20 cellular contexts compared by ENCODE assay signal in genomic region chr19:18867751-18868150, GRCh38. TPM values are rescaled to one million over a fixed set of nuclear protein-coding genes. Genes with fewer than 3 reads are reported as not detected.
DNase-seq lines count a peak whose midpoint lies in the region; ATAC-seq, FAIRE-seq and TF ChIP-seq lines count a peak whose summit lies in the region.
"Had no signal": no experiment of that assay in that cellular context is flagged by ENCODE, and none has a peak within 500 bp of the region (broad histone marks: within the 10 kb centered on the region; RNA-seq: fewer than 3 reads in every experiment).

No MANE protein-coding gene starts in this region.

- H3K36me3 ChIP-seq in Caco-2 (ENCODE audit: control insufficient read depth, insufficient read depth, low read length) (peaks cover 5% of the 10 kb centered on the region), PC-3 (ENCODE audit: low read depth, low read length) (peaks cover 28% of the 10 kb centered on the region), HepG2 (replicated peaks in 1 of 2; ENCODE audit: control insufficient read depth in 1 of 2, insufficient read depth in 2 of 2, low read length in 2 of 2) (peaks cover 26 to 48% of the 10 kb centered on the region in 2 experiments; a peak in 4 of 5 replicates)

- H3K9ac ChIP-seq in PC-3 (ENCODE audit: low read length) = no peak overlapping the region
- no peak overlapping the region for H3K9ac ChIP-seq in HepG2 (ENCODE audit: insufficient read depth, low read depth, low read length)
- H3K9ac ChIP-seq: BLaER1 treated with 17β-estradiol and CSF1 and Interleukin-3, amounts not matched to agents 10 nM and 100 nM had no signal

- BruUV-seq in Caco-2 (replicated peaks; lab: Mats Ljungman, UMichigan) = TSS peak; percentile 63
- BruUV-seq in PC-3 (replicated peaks; lab: Mats Ljungman, UMichigan) = TSS peak; percentile 52
- BruUV-seq in HepG2 (replicated peaks; lab: Mats Ljungman, UMichigan) = no TSS peak

- TF ChIP-seq CTCF in Caco-2 (IDR thresholded peaks at IDR 0.05; ENCODE audit: insufficient read depth in 1 of 2, low read depth in 1 of 2, low read length in 1 of 2, severe bottlenecking in 1 of 2, unreplicated experiment in 1 of 2) = no peak
- TF ChIP-seq CTCF in PC-3 (conservative IDR thresholded peaks at IDR 0.05; ENCODE audit: low read depth, low read length) = no peak
- no peak for TF ChIP-seq CTCF in HepG2 (CRISPR knock-in tag; IDR thresholded peaks at IDR 0.05)

- no peak overlapping the region for H3K4me3 Mint-ChIP-seq in Caco-2 (ENCODE audit: unreplicated experiment)
- H3K4me3 Mint-ChIP-seq: CD8-positive, alpha-beta memory T cell had no signal

- FAIRE-seq in HepG2 (lab: Jason Lieb, UNC) = no peak
- FAIRE-seq: A204.1, GM19239 had no signal

- H3K9me3 ChIP-seq in Caco-2 = no peaks in the 10 kb centered on the region
- no peaks in the 10 kb centered on the region for H3K9me3 ChIP-seq in PC-3 (ENCODE audit: low read length)
- no peaks in the 10 kb centered on the region for H3K9me3 ChIP-seq in HepG2 (ENCODE audit: low read length)
- H3K9me3 ChIP-seq: BLaER1 treated with 17β-estradiol and CSF1 and Interleukin-3, amounts not matched to agents 10 nM and 100 nM; HAP-1 had no signal

- H2AFZ ChIP-seq in PC-3 (ENCODE audit: low read length) = no peak overlapping the region
- H2AFZ ChIP-seq in HepG2 (ENCODE audit: low read length) = no peak overlapping the region

- no peak for TF ChIP-seq POLR2A in HepG2 (IDR thresholded peaks at IDR 0.05; ENCODE audit: insufficient read depth in 1 of 2, low read depth in 2 of 2, low read length in 2 of 2)

- in situ Hi-C loops in HepG2 (cut with HindIII; ENCODE audit: extremely low pct_ligation_motif_present, low pct_unique_long_range_greater_than_20kb) = no loop called here

- no peak for TF ChIP-seq RAD21 in HepG2 (CRISPR knock-in tag; IDR thresholded peaks at IDR 0.05)

- H4K20me1 ChIP-seq in PC-3 (ENCODE audit: low read length) = peaks cover 3% of the 10 kb centered on the region; the same call in 1 of the 2 replicates
- no peaks in the 10 kb centered on the region for H4K20me1 ChIP-seq in HepG2 (ENCODE audit: insufficient read depth, low read length)

- H3F3A ChIP-seq in PC-3 (ENCODE audit: low read length, unreplicated experiment) = no peaks in the 10 kb centered on the region

- H3K4me1 ChIP-seq in Caco-2 = peaks cover 12% of the 10 kb centered on the region
- H3K4me1 ChIP-seq in PC-3 (ENCODE audit: insufficient read depth, low read length) = no peaks in the 10 kb centered on the region
- peaks cover 19% of the 10 kb centered on the region for H3K4me1 ChIP-seq in HepG2 (ENCODE audit: insufficient read depth, low read length)
- H3K4me1 ChIP-seq: HAP-1 had no signal

- no peaks in the 10 kb centered on the region for H3K79me2 ChIP-seq in PC-3 (ENCODE audit: low read length)
- H3K79me2 ChIP-seq in HepG2 (ENCODE audit: insufficient read depth, low read length) = no peaks in the 10 kb centered on the region

- intact Hi-C loops in Caco-2 (cut with micrococcal nuclease; ENCODE audit: unreplicated experiment) = no loop called here
- intact Hi-C loops in PC-3 (cut with micrococcal nuclease) = no loop called here
- intact Hi-C loops in HepG2 (cut with micrococcal nuclease; ENCODE audit: unreplicated experiment) = no loop called here

- H3K27me3 Mint-ChIP-seq in Caco-2 (ENCODE audit: insufficient read depth, unreplicated experiment) = no peaks in the 10 kb centered on the region

- H3K27me3 ChIP-seq in Caco-2 (replicated peaks; ENCODE audit: control insufficient read depth, insufficient read depth, low read length) = no peaks in the 10 kb centered on the region
- no peaks in the 10 kb centered on the region for H3K27me3 ChIP-seq in PC-3 (ENCODE audit: low read length)
- no peaks in the 10 kb centered on the region for H3K27me3 ChIP-seq in HepG2 (ENCODE audit: control insufficient read depth in 1 of 2, insufficient read depth in 2 of 2, low read length in 2 of 2)

- over 99% methylated on average over 20 of the region's 23 CpGs for WGBS in HepG2 (ENCODE audit: low lambda C conversion rate)

- POLR2A ChIA-PET in Caco-2 (lab: Charles Lee) (no interaction called here), PC-3 (lab: Charles Lee; ENCODE audit: unreplicated experiment) (no interaction called here), HepG2 (lab: Yijun Ruan, JAX) (no interaction called here)

- peaks cover 7% of the 10 kb centered on the region for H3K4me1 Mint-ChIP-seq in Caco-2 (ENCODE audit: low read depth, unreplicated experiment)

- H3K27ac ChIP-seq in PC-3 (ENCODE audit: low read length) (no peak overlapping the region), caudate nucleus (ENCODE audit: low read depth, low read length) (peak overlapping the region; percentile 16), HepG2 (ENCODE audit: extremely low read length, insufficient read depth, low read length) (no peak overlapping the region)
- H3K27ac ChIP-seq: BLaER1 treated with 17β-estradiol and CSF1 and Interleukin-3, amounts not matched to agents 10 nM and 100 nM had no signal

- CTCF ChIA-PET in Caco-2 (lab: Charles Lee) = no interaction called here
- CTCF ChIA-PET in PC-3 (lab: Charles Lee) = no interaction called here
- CTCF ChIA-PET in HepG2 (lab: Yijun Ruan, JAX; ENCODE audit: low intra/inter-chr PET ratio, low total read pairs) = no interaction called here

- H3K9me2 ChIP-seq in PC-3 (replicated peaks; ENCODE audit: low read length) = no peaks in the 10 kb centered on the region

- DNase-seq in Caco-2 = no peak
- no peak for DNase-seq in PC-3
- peak in 1 of 61 donors; percentile 33 for DNase-seq in caudate nucleus (lab: John Stamatoyannopoulos, UW)
- no peak for DNase-seq in HepG2 (ENCODE audit: low spot score)
- DNase-seq: CD8-positive, alpha-beta memory T cell; KBM-7; NCI-H1436; NCI-H2029 treated with DMSO at 0.1 percent for 48 hours; NCI-H510A; NCI-H774; SHP77 had no signal

- ATAC-seq in PC-3 (no peak), HepG2 (no peak), GM19023 (IDR thresholded peaks at IDR 0.05; ENCODE audit: unreplicated experiment) (no peak), HG02840 (IDR thresholded peaks at IDR 0.05; ENCODE audit: low FRiP score, unreplicated experiment) (no peak), HG03571 (IDR thresholded peaks at IDR 0.05; ENCODE audit: unreplicated experiment) (no peak), HG02588 (IDR thresholded peaks at IDR 0.05; ENCODE audit: unreplicated experiment) (no peak)
- ATAC-seq: Panc1 had no signal

- peak overlapping the region; percentile 61 for H3K27ac Mint-ChIP-seq in Caco-2 (ENCODE audit: unreplicated experiment)

- TF ChIP-seq EP300 in HepG2 (IDR thresholded peaks at IDR 0.05; ENCODE audit: low read depth in 2 of 2, low read length in 2 of 2) (no peak), HepG2 (CRISPR knock-in tag; IDR thresholded peaks at IDR 0.05; ENCODE audit: borderline replicate concordance) (no peak)

- H3K4me2 ChIP-seq in PC-3 (ENCODE audit: low read length) = no peak overlapping the region
- H3K4me2 ChIP-seq in HepG2 (ENCODE audit: low read depth, low read length) = no peak overlapping the region
- H3K4me2 ChIP-seq: BLaER1 treated with 17β-estradiol and CSF1 and Interleukin-3, amounts not matched to agents 10 nM and 100 nM had no signal

- no peaks in the 10 kb centered on the region for H3K9me3 Mint-ChIP-seq in Caco-2 (ENCODE audit: unreplicated experiment)
- H3K9me3 Mint-ChIP-seq: CD8-positive, alpha-beta memory T cell had no signal

- peaks cover 82% of the 10 kb centered on the region for H3K36me3 Mint-ChIP-seq in Caco-2 (ENCODE audit: insufficient read depth, unreplicated experiment)

- no peak overlapping the region for H3K4me3 ChIP-seq in Caco-2 (ENCODE audit: low read depth, low read length)
- H3K4me3 ChIP-seq in PC-3 (ENCODE audit: low read length) = no peak overlapping the region
- H3K4me3 ChIP-seq in HepG2 (replicated peaks in 1 of 3; ENCODE audit: insufficient read depth in 1 of 3, low read depth in 2 of 3, low read length in 3 of 3) = no peak overlapping the region
- H3K4me3 ChIP-seq: BLaER1 treated with 17β-estradiol and CSF1 and Interleukin-3, amounts not matched to agents 10 nM and 100 nM; HAP-1 had no signal

RNA-seq across cellular contexts. Expression of gene CERS1, which starts 28.2 kb away (rescaled TPM):
- 19.0 and 20.3 TPM in 2 replicates for total RNA-seq in Caco-2 (2022)
- total RNA-seq in PC-3 (2014; rRNA removed) = 0.95 and 3.3 TPM in 2 replicates
- total RNA-seq in HepG2 (2016; rRNA removed; fragmentation: Illumina TruSeq; extraction: Trizol) = 2.3 and 4.6 TPM in 2 replicates
- 5.9 and 6.2 TPM in 2 replicates for total RNA-seq in HepG2 (2016; cell fraction: cytosol; rRNA removed; fragmentation: Illumina TruSeq; extraction: Trizol; ENCODE audit: low read depth)
- 2.4 and 5.4 TPM in 2 replicates for total RNA-seq in HepG2 (2016; cell fraction: insoluble cytoplasmic fraction; rRNA removed; fragmentation: Illumina TruSeq; extraction: Trizol)
- 8.1 and 8.5 TPM in 2 replicates for total RNA-seq in HepG2 (2016; cell fraction: membrane; rRNA removed; fragmentation: Illumina TruSeq; extraction: Trizol)
- total RNA-seq in HepG2 (2016; cell fraction: nucleus; rRNA removed; fragmentation: Illumina TruSeq; extraction: Trizol) = 3.8 and 4.7 TPM in 2 replicates
- 9.8 and 18.8 TPM in 2 replicates for polyA plus RNA-seq in HepG2 (2011; rRNA removed)
- 11.5 and 15.3 TPM in 2 replicates for polyA plus RNA-seq in HepG2 (2011; cell fraction: cytosol; rRNA removed)
- 12.2 and 12.9 TPM in 2 replicates for polyA plus RNA-seq in HepG2 (2011; cell fraction: nucleus; rRNA removed)
- polyA plus RNA-seq in HepG2 (2012) = 4.3 and 5.9 TPM in 2 replicates
- 8.6 and 10.1 TPM in 2 replicates for polyA plus RNA-seq in HepG2 (2016; cell fraction: cytosol; fragmentation: Illumina TruSeq; extraction: Trizol; ENCODE audit: low read depth)
- 3.8 and 4.5 TPM in 2 replicates for polyA plus RNA-seq in HepG2 (2016; cell fraction: insoluble cytoplasmic fraction; fragmentation: Illumina TruSeq; extraction: Trizol; ENCODE audit: low read depth)
- polyA plus RNA-seq in HepG2 (2016; cell fraction: membrane; fragmentation: Illumina TruSeq; extraction: Trizol; ENCODE audit: low read depth) = 11.3 and 12.9 TPM in 2 replicates
- polyA plus RNA-seq in HepG2 (2016; cell fraction: nucleus; fragmentation: Illumina TruSeq; extraction: Trizol; ENCODE audit: insufficient read depth, low read depth) = 11.5 and 12.9 TPM in 2 replicates
- polyA minus RNA-seq in HepG2 (2011; rRNA and poly(A)+ RNA removed; ENCODE audit: low replicate concordance) = 13.1 and 35.4 TPM in 2 replicates
- polyA minus RNA-seq in HepG2 (2011; cell fraction: cytosol; rRNA and poly(A)+ RNA removed) = 8.0 and 9.5 TPM in 2 replicates
- 1.7 and 2.4 TPM in 2 replicates for polyA minus RNA-seq in HepG2 (2011; cell fraction: nucleus; rRNA and poly(A)+ RNA removed)
- total RNA-seq: CD8-positive, alpha-beta memory T cell had no signal
- polyA plus RNA-seq: CD8-positive, alpha-beta memory T cell had no signal

RNA-seq across cellular contexts. Expression of gene UPF1, which starts 36.0 kb away (rescaled TPM):
- total RNA-seq in Caco-2 (2022) (93.8 and 96.6 TPM in 2 replicates), PC-3 (2014; rRNA removed) (97.1 and 155 TPM in 2 replicates), HepG2 (2016; rRNA removed; fragmentation: Illumina TruSeq; extraction: Trizol) (37.3 and 41.8 TPM in 2 replicates)
- total RNA-seq in HepG2 (2016; cell fraction: cytosol; rRNA removed; fragmentation: Illumina TruSeq; extraction: Trizol; ENCODE audit: low read depth) = 12.2 and 13.8 TPM in 2 replicates
- 29.5 and 44.5 TPM in 2 replicates for total RNA-seq in HepG2 (2016; cell fraction: insoluble cytoplasmic fraction; rRNA removed; fragmentation: Illumina TruSeq; extraction: Trizol)
- 18.3 and 21.1 TPM in 2 replicates for total RNA-seq in HepG2 (2016; cell fraction: membrane; rRNA removed; fragmentation: Illumina TruSeq; extraction: Trizol)
- 36.9 and 43.6 TPM in 2 replicates for total RNA-seq in HepG2 (2016; cell fraction: nucleus; rRNA removed; fragmentation: Illumina TruSeq; extraction: Trizol)
- 16.9 and 23.1 TPM in 2 replicates for polyA plus RNA-seq in HepG2 (2011; rRNA removed)
- 11.8 and 14.9 TPM in 2 replicates for polyA plus RNA-seq in HepG2 (2011; cell fraction: cytosol; rRNA removed)
- polyA plus RNA-seq in HepG2 (2011; cell fraction: nucleus; rRNA removed) = 81.5 and 87.6 TPM in 2 replicates
- 32.0 and 33.3 TPM in 2 replicates for polyA plus RNA-seq in HepG2 (2012)
- 5.5 and 6.1 TPM in 2 replicates for polyA plus RNA-seq in HepG2 (2016; cell fraction: cytosol; fragmentation: Illumina TruSeq; extraction: Trizol; ENCODE audit: low read depth)
- 29.2 and 42.1 TPM in 2 replicates for polyA plus RNA-seq in HepG2 (2016; cell fraction: insoluble cytoplasmic fraction; fragmentation: Illumina TruSeq; extraction: Trizol; ENCODE audit: low read depth)
- 9.6 and 10.6 TPM in 2 replicates for polyA plus RNA-seq in HepG2 (2016; cell fraction: membrane; fragmentation: Illumina TruSeq; extraction: Trizol; ENCODE audit: low read depth)
- polyA plus RNA-seq in HepG2 (2016; cell fraction: nucleus; fragmentation: Illumina TruSeq; extraction: Trizol; ENCODE audit: insufficient read depth, low read depth) = 67.1 and 73.6 TPM in 2 replicates
- polyA minus RNA-seq in HepG2 (2011; rRNA and poly(A)+ RNA removed; ENCODE audit: low replicate concordance) = 65.4 and 85.0 TPM in 2 replicates
- 39.4 and 46.0 TPM in 2 replicates for polyA minus RNA-seq in HepG2 (2011; cell fraction: cytosol; rRNA and poly(A)+ RNA removed)
- polyA minus RNA-seq in HepG2 (2011; cell fraction: nucleus; rRNA and poly(A)+ RNA removed) = 47.6 and 69.0 TPM in 2 replicates

RNA-seq across cellular contexts. Expression of gene COPE, which starts 51.4 kb away (rescaled TPM):
- total RNA-seq in Caco-2 (2022) (207 and 213 TPM in 2 replicates), PC-3 (2014; rRNA removed) (408 and 410 TPM in 2 replicates), HepG2 (2016; rRNA removed; fragmentation: Illumina TruSeq; extraction: Trizol) (188 and 189 TPM in 2 replicates)
- total RNA-seq in HepG2 (2016; cell fraction: cytosol; rRNA removed; fragmentation: Illumina TruSeq; extraction: Trizol; ENCODE audit: low read depth) = 90.0 and 90.2 TPM in 2 replicates
- 172 and 181 TPM in 2 replicates for total RNA-seq in HepG2 (2016; cell fraction: insoluble cytoplasmic fraction; rRNA removed; fragmentation: Illumina TruSeq; extraction: Trizol)
- total RNA-seq in HepG2 (2016; cell fraction: membrane; rRNA removed; fragmentation: Illumina TruSeq; extraction: Trizol) = 87.8 and 90.8 TPM in 2 replicates
- 70.6 and 74.1 TPM in 2 replicates for total RNA-seq in HepG2 (2016; cell fraction: nucleus; rRNA removed; fragmentation: Illumina TruSeq; extraction: Trizol)
- polyA plus RNA-seq in HepG2 (2011; rRNA removed) = 205 and 222 TPM in 2 replicates
- polyA plus RNA-seq in HepG2 (2011; cell fraction: cytosol; rRNA removed) = 175 and 335 TPM in 2 replicates
- 191 and 222 TPM in 2 replicates for polyA plus RNA-seq in HepG2 (2011; cell fraction: nucleus; rRNA removed)
- 86.4 and 120 TPM in 2 replicates for polyA plus RNA-seq in HepG2 (2012)
- 73.8 and 86.7 TPM in 2 replicates for polyA plus RNA-seq in HepG2 (2016; cell fraction: cytosol; fragmentation: Illumina TruSeq; extraction: Trizol; ENCODE audit: low read depth)
- 149 and 196 TPM in 2 replicates for polyA plus RNA-seq in HepG2 (2016; cell fraction: insoluble cytoplasmic fraction; fragmentation: Illumina TruSeq; extraction: Trizol; ENCODE audit: low read depth)
- 72.3 and 75.2 TPM in 2 replicates for polyA plus RNA-seq in HepG2 (2016; cell fraction: membrane; fragmentation: Illumina TruSeq; extraction: Trizol; ENCODE audit: low read depth)
- polyA plus RNA-seq in HepG2 (2016; cell fraction: nucleus; fragmentation: Illumina TruSeq; extraction: Trizol; ENCODE audit: insufficient read depth, low read depth) = 134 and 136 TPM in 2 replicates
- 163 and 283 TPM in 2 replicates for polyA minus RNA-seq in HepG2 (2011; rRNA and poly(A)+ RNA removed; ENCODE audit: low replicate concordance)
- polyA minus RNA-seq in HepG2 (2011; cell fraction: cytosol; rRNA and poly(A)+ RNA removed) = 82.7 and 99.4 TPM in 2 replicates
- 41.8 and 44.1 TPM in 2 replicates for polyA minus RNA-seq in HepG2 (2011; cell fraction: nucleus; rRNA and poly(A)+ RNA removed)

RNA-seq across cellular contexts. Expression of gene DDX49, which starts 51.8 kb away (rescaled TPM):
- 46.8 and 48.7 TPM in 2 replicates for total RNA-seq in Caco-2 (2022)
- total RNA-seq in PC-3 (2014; rRNA removed) = 120 and 145 TPM in 2 replicates
- 44.6 and 46.2 TPM in 2 replicates for total RNA-seq in HepG2 (2016; rRNA removed; fragmentation: Illumina TruSeq; extraction: Trizol)
- total RNA-seq in HepG2 (2016; cell fraction: cytosol; rRNA removed; fragmentation: Illumina TruSeq; extraction: Trizol; ENCODE audit: low read depth) = 26.8 and 31.4 TPM in 2 replicates
- 36.8 and 44.8 TPM in 2 replicates for total RNA-seq in HepG2 (2016; cell fraction: insoluble cytoplasmic fraction; rRNA removed; fragmentation: Illumina TruSeq; extraction: Trizol)
- 34.9 and 35.2 TPM in 2 replicates for total RNA-seq in HepG2 (2016; cell fraction: membrane; rRNA removed; fragmentation: Illumina TruSeq; extraction: Trizol)
- 21.6 and 22.6 TPM in 2 replicates for total RNA-seq in HepG2 (2016; cell fraction: nucleus; rRNA removed; fragmentation: Illumina TruSeq; extraction: Trizol)
- polyA plus RNA-seq in HepG2 (2011; rRNA removed) = 27.0 and 28.9 TPM in 2 replicates
- 18.7 and 29.0 TPM in 2 replicates for polyA plus RNA-seq in HepG2 (2011; cell fraction: cytosol; rRNA removed)
- 45.0 and 51.2 TPM in 2 replicates for polyA plus RNA-seq in HepG2 (2011; cell fraction: nucleus; rRNA removed)
- 13.7 and 15.9 TPM in 2 replicates for polyA plus RNA-seq in HepG2 (2012)
- polyA plus RNA-seq in HepG2 (2016; cell fraction: cytosol; fragmentation: Illumina TruSeq; extraction: Trizol; ENCODE audit: low read depth) = 25.8 and 27.7 TPM in 2 replicates
- 36.1 and 38.2 TPM in 2 replicates for polyA plus RNA-seq in HepG2 (2016; cell fraction: insoluble cytoplasmic fraction; fragmentation: Illumina TruSeq; extraction: Trizol; ENCODE audit: low read depth)
- 21.6 and 25.1 TPM in 2 replicates for polyA plus RNA-seq in HepG2 (2016; cell fraction: membrane; fragmentation: Illumina TruSeq; extraction: Trizol; ENCODE audit: low read depth)
- 42.3 and 43.7 TPM in 2 replicates for polyA plus RNA-seq in HepG2 (2016; cell fraction: nucleus; fragmentation: Illumina TruSeq; extraction: Trizol; ENCODE audit: insufficient read depth, low read depth)
- 54.2 and 128 TPM in 2 replicates for polyA minus RNA-seq in HepG2 (2011; rRNA and poly(A)+ RNA removed; ENCODE audit: low replicate concordance)
- 14.5 and 19.5 TPM in 2 replicates for polyA minus RNA-seq in HepG2 (2011; cell fraction: cytosol; rRNA and poly(A)+ RNA removed)
- polyA minus RNA-seq in HepG2 (2011; cell fraction: nucleus; rRNA and poly(A)+ RNA removed) = 18.6 and 24.2 TPM in 2 replicates
